ENCODE assay signal across 8 cellular contexts in the genomic region with DNA sequence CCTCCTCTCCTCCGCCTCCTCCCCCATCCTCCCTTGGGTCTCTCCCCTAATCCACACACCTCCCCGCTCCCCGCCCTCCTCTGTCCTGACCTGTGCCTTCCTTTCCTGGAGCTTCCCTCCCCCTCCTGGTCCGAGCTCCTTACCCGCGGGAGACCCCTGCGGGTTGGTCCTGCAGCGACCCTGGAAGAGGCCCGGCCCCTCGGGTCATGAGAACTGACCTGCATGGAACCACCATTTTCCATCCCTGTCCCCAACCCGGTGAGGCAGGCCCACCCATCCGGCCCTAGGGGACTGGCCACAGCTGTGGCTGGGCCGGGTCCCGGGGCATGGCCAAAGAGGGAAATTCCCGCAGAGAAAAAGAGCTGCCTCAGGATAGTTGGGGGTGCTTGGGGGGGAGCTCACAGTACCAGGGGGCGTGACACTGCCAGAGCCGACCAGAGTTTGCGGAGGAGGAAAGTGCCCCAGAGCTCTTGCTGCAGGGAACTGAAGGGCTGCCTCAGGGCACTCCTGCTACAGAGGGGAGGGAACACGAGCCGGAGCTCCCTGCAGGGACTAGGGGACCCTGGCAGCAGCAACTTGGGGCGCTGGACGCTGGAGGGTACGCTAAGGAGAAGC. TPM values are rescaled to one million over a fixed set of nuclear protein-coding genes. Genes with fewer than 3 reads are reported as not detected.
DNase-seq lines count a peak whose midpoint lies in the region; ATAC-seq, FAIRE-seq and TF ChIP-seq lines count a peak whose summit lies in the region.

No MANE protein-coding gene starts in this region.

- H4K20me1 ChIP-seq in SU-DHL-6 (ENCODE audit: low read depth, low read length) (no peaks in the 10 kb centered on the region), endothelial cell of umbilical vein (replicated peaks; ENCODE audit: control insufficient read depth, extremely low read depth, insufficient read depth, low read length) (no peaks in the 10 kb centered on the region)

- CTCF ChIA-PET in GM10248 (lab: Yijun Ruan, JAX): interaction anchor here (1.0 to 6.6 kb wide), 19 partner anchors 8 to 438 kb away, joined by 3 to 80 read pairs (median 6); a partner anchor contains a TSS
- CTCF ChIA-PET in endothelial cell of umbilical vein (lab: Charles Lee): interaction anchor here (0.9 to 3.4 kb wide), 19 partner anchors 9 to 122 kb away, joined by 3 to 49 read pairs (median 6); a partner anchor contains a TSS

- H2AFZ ChIP-seq in SU-DHL-6 (ENCODE audit: low read depth, low read length, severe bottlenecking): no peak overlapping the region
- H2AFZ ChIP-seq in endothelial cell of umbilical vein (ENCODE audit: low read depth, low read length): peak overlapping the region; percentile 0

- H3K4me1 Mint-ChIP-seq in mesothelial cell of epicardium: peaks cover 31% of the 10 kb centered on the region

- no peaks in the 10 kb centered on the region for H3K9me3 Mint-ChIP-seq in mesothelial cell of epicardium

- H3K27ac ChIP-seq in SU-DHL-6 (ENCODE audit: low read depth, low read length) (no peak overlapping the region), endothelial cell of umbilical vein (ENCODE audit: insufficient read depth, low read depth, low read length) (no peak overlapping the region), upper lobe of left lung (peak overlapping the region; percentile 86 to 96 (median 92))

- TF ChIP-seq CTCF in GM10248 (IDR thresholded peaks at IDR 0.05; ENCODE audit: control extremely low read depth, extremely low read depth, low read depth, missing control alignments): no peak
- TF ChIP-seq CTCF in SU-DHL-6 (IDR thresholded peaks at IDR 0.05; ENCODE audit: insufficient read depth, low read length, poor library complexity, severe bottlenecking): no peak
- no peak for TF ChIP-seq CTCF in endothelial cell of umbilical vein (IDR thresholded peaks at IDR 0.05; ENCODE audit: extremely low read depth in 1 of 2, insufficient read depth in 1 of 2, low read depth in 1 of 2, low read length in 2 of 2)
- TF ChIP-seq CTCF in mesothelial cell of epicardium (IDR thresholded peaks at IDR 0.05; ENCODE audit: unreplicated experiment): no peak
- TF ChIP-seq CTCF in upper lobe of left lung (IDR thresholded peaks at IDR 0.05): no peak

- H3K4me1 ChIP-seq in endothelial cell of umbilical vein (ENCODE audit: control insufficient read depth, extremely low read depth, insufficient read depth, low read length): peaks cover 10% of the 10 kb centered on the region
- peaks cover 31 to 46% (median 40%) of the 10 kb centered on the region in 4 donors for H3K4me1 ChIP-seq in upper lobe of left lung

- BruUV-seq in endothelial cell of umbilical vein (replicated peaks; lab: Mats Ljungman, UMichigan): no TSS peak

- POLR2A ChIA-PET in GM10248 (lab: Yijun Ruan, JAX): interaction anchor here (1.2 kb wide), 1 partner anchor 31 kb away, joined by 4 read pairs; a partner anchor contains a TSS
- POLR2A ChIA-PET in endothelial cell of umbilical vein (lab: Charles Lee): interaction anchor here (1.9 kb wide), 1 partner anchor 34 kb away, joined by 4 read pairs; no protein-coding TSS in a partner anchor

- H3K4me2 ChIP-seq in SU-DHL-6 (ENCODE audit: low read depth, low read length, poor library complexity, severe bottlenecking): peak overlapping the region; percentile 61
- H3K4me2 ChIP-seq in endothelial cell of umbilical vein (ENCODE audit: insufficient read depth, low read length): peak overlapping the region; percentile 58

- H3K4me3 ChIP-seq in SU-DHL-6 (ENCODE audit: insufficient read depth, low read length, poor library complexity, severe bottlenecking) (peak overlapping the region; percentile 39), endothelial cell of umbilical vein (replicated peaks in 1 of 3; ENCODE audit: insufficient read depth in 1 of 3, low read depth in 1 of 3, low read length in 3 of 3) (peak overlapping the region in 2 of 3 experiments; percentile 54 to 55), upper lobe of left lung (peak overlapping the region; percentile 74 to 84 (median 77))

- H3K9me3 ChIP-seq in SU-DHL-6 (ENCODE audit: insufficient read depth, low read length): no peaks in the 10 kb centered on the region
- H3K9me3 ChIP-seq in endothelial cell of umbilical vein (replicated peaks; ENCODE audit: control insufficient read depth, insufficient read depth, low read length): no peaks in the 10 kb centered on the region
- H3K9me3 ChIP-seq in upper lobe of left lung: no peaks in the 10 kb centered on the region

- dilution Hi-C loops in endothelial cell of umbilical vein (cut with MboI; ENCODE audit: extremely low pct_ligation_motif_present, low sequenced_read_pairs): no loop called here

- peak overlapping the region; percentile 87 for H3K4me3 Mint-ChIP-seq in mesothelial cell of epicardium

- H3K36me3 Mint-ChIP-seq in mesothelial cell of epicardium: peaks cover 8% of the 10 kb centered on the region

- no peak for FAIRE-seq in endothelial cell of umbilical vein (lab: Jason Lieb, UNC)

- TF ChIP-seq POLR2A in endothelial cell of umbilical vein (IDR thresholded peaks at IDR 0.05; ENCODE audit: low read depth, low read length) (no peak), upper lobe of left lung (IDR thresholded peaks at IDR 0.05) (no peak)

- ATAC-seq in HG03175 (IDR thresholded peaks at IDR 0.05; ENCODE audit: unreplicated experiment): peak; percentile 22
- ATAC-seq in upper lobe of left lung (ENCODE audit: low FRiP score in 2 of 2): peak; percentile 21 to 63

- H3K79me2 ChIP-seq in SU-DHL-6 (ENCODE audit: insufficient read depth, low read length) (no peaks in the 10 kb centered on the region), endothelial cell of umbilical vein (ENCODE audit: control insufficient read depth, insufficient read depth, low read length) (no peaks in the 10 kb centered on the region)

- H3K27me3 Mint-ChIP-seq in mesothelial cell of epicardium (ENCODE audit: low read depth): peaks cover 7% of the 10 kb centered on the region

- intact Hi-C loops in endothelial cell of umbilical vein (cut with micrococcal nuclease): loop anchor here (1.0 kb wide), 1 partner anchor 17 kb away; no protein-coding TSS in a partner anchor

- no peak for TF ChIP-seq EP300 in upper lobe of left lung (IDR thresholded peaks at IDR 0.05)

- peak overlapping the region; percentile 33; the same call in 1 of the 2 replicates for H3K9ac ChIP-seq in SU-DHL-6 (ENCODE audit: low read length)
- peak overlapping the region; percentile 32 for H3K9ac ChIP-seq in endothelial cell of umbilical vein (replicated peaks; ENCODE audit: extremely low read depth, insufficient read depth, low read length)

- H3K36me3 ChIP-seq in SU-DHL-6 (ENCODE audit: low read length): no peaks in the 10 kb centered on the region
- H3K36me3 ChIP-seq in endothelial cell of umbilical vein (ENCODE audit: control insufficient read depth in 2 of 2, extremely low read depth in 1 of 2, insufficient read depth in 2 of 2, low read length in 2 of 2): peaks cover 0 to 2% of the 10 kb centered on the region in 2 experiments
- H3K36me3 ChIP-seq in upper lobe of left lung: peaks cover 0 to 26% (median 9%) of the 10 kb centered on the region in 4 donors

- no peaks in the 10 kb centered on the region for H3K9me2 ChIP-seq in SU-DHL-6 (replicated peaks; ENCODE audit: insufficient read depth, low read length)

- no peaks in the 10 kb centered on the region for H3K9me1 ChIP-seq in endothelial cell of umbilical vein (replicated peaks; ENCODE audit: control insufficient read depth, extremely low read depth, insufficient read depth, low read length)

- WGBS in upper lobe of left lung, 2 donors: 0 to 2% methylated on average over 19 to 23 of the region's 23 CpGs

- no peaks in the 10 kb centered on the region for H3F3A ChIP-seq in SU-DHL-6 (ENCODE audit: insufficient read depth)

- H3K27me3 ChIP-seq in SU-DHL-6 (ENCODE audit: low read length) (no peaks in the 10 kb centered on the region), endothelial cell of umbilical vein (ENCODE audit: control insufficient read depth in 2 of 2, insufficient read depth in 2 of 2, low read length in 2 of 2) (peaks cover 16 to 38% of the 10 kb centered on the region in 2 experiments), upper lobe of left lung (no peaks in the 10 kb centered on the region)

- H3K27ac Mint-ChIP-seq in mesothelial cell of epicardium: peak overlapping the region; percentile 93

- peak; percentile 64 for DNase-seq in AG08396 (ENCODE audit: low spot score)
- peak; percentile 50 for DNase-seq in GM10248 (ENCODE audit: extremely low spot score)
- DNase-seq in endothelial cell of umbilical vein (ENCODE audit: low read depth, low spot score): peak; percentile 7
- DNase-seq in mesothelial cell of epicardium (ENCODE audit: low spot score in 2 of 2, unreplicated experiment in 2 of 2): peak in 1 of 2 experiments; percentile 49
- DNase-seq in upper lobe of left lung: peak; percentile 46 to 81
- DNase-seq in activated CD4-positive, alpha-beta T cell treated with anti-CD3 and anti-CD28 coated beads for 48 hours: no peak

RNA-seq across cellular contexts. Expression of a gene that starts 0.6 kb away (rescaled TPM):
- total RNA-seq in endothelial cell of umbilical vein (1.9 and 2.6 TPM in 2 replicates), mesothelial cell of epicardium (83.2 to 96.2 TPM (median 83.5 TPM) in 3 replicates), upper lobe of left lung (10 to 100 TPM; 24.8 to 74.4 (median 36.0) TPM)
- 19.9 and 30.4 TPM in 2 replicates for polyA plus RNA-seq in endothelial cell of umbilical vein
- 16.5 and 18.0 TPM in 2 replicates for polyA plus RNA-seq in endothelial cell of umbilical vein (2011; cell fraction: cytosol; rRNA removed)
- 40.1 and 52.2 TPM in 2 replicates for polyA plus RNA-seq in endothelial cell of umbilical vein (2011; cell fraction: nucleus; rRNA removed)
- polyA plus RNA-seq in endothelial cell of umbilical vein (2012): 1.0 and 1.1 TPM in 2 replicates
- polyA minus RNA-seq in endothelial cell of umbilical vein: 21.1 and 21.2 TPM in 2 replicates
- polyA minus RNA-seq in endothelial cell of umbilical vein (2011; cell fraction: cytosol; rRNA and poly(A)+ RNA removed): 12.6 TPM
- 9.8 and 12.1 TPM in 2 replicates for polyA minus RNA-seq in endothelial cell of umbilical vein (2011; cell fraction: nucleus; rRNA and poly(A)+ RNA removed)

RNA-seq across cellular contexts. Expression of a gene that starts 13.1 kb away (rescaled TPM):
- total RNA-seq in endothelial cell of umbilical vein (not detected in 2 replicates), mesothelial cell of epicardium (not detected in 3 replicates), upper lobe of left lung (not detected)
- polyA plus RNA-seq in endothelial cell of umbilical vein: not detected in 2 replicates
- not detected in 2 replicates for polyA plus RNA-seq in endothelial cell of umbilical vein (2011; cell fraction: cytosol; rRNA removed)
- not detected in 2 replicates for polyA plus RNA-seq in endothelial cell of umbilical vein (2011; cell fraction: nucleus; rRNA removed)
- polyA plus RNA-seq in endothelial cell of umbilical vein (2012): not detected in 2 replicates
- not detected in 2 replicates for polyA minus RNA-seq in endothelial cell of umbilical vein
- polyA minus RNA-seq in endothelial cell of umbilical vein (2011; cell fraction: cytosol; rRNA and poly(A)+ RNA removed): not detected
- not detected in 2 replicates for polyA minus RNA-seq in endothelial cell of umbilical vein (2011; cell fraction: nucleus; rRNA and poly(A)+ RNA removed)

RNA-seq across cellular contexts. Expression of a gene that starts 27.7 kb away (rescaled TPM):
- total RNA-seq in endothelial cell of umbilical vein (12.8 and 15.2 TPM in 2 replicates), mesothelial cell of epicardium (73.3 to 79.3 TPM (median 75.2 TPM) in 3 replicates), upper lobe of left lung (10 to 100 TPM; 46.1 to 97.5 (median 56.3) TPM)
- 13.2 and 21.2 TPM in 2 replicates for polyA plus RNA-seq in endothelial cell of umbilical vein
- 3.6 and 7.8 TPM in 2 replicates for polyA plus RNA-seq in endothelial cell of umbilical vein (2011; cell fraction: cytosol; rRNA removed)
- 17.9 and 19.4 TPM in 2 replicates for polyA plus RNA-seq in endothelial cell of umbilical vein (2011; cell fraction: nucleus; rRNA removed)
- 2.8 and 4.3 TPM in 2 replicates for polyA plus RNA-seq in endothelial cell of umbilical vein (2012)
- polyA minus RNA-seq in endothelial cell of umbilical vein: 7.4 and 7.7 TPM in 2 replicates
- 21.7 TPM for polyA minus RNA-seq in endothelial cell of umbilical vein (2011; cell fraction: cytosol; rRNA and poly(A)+ RNA removed)
- polyA minus RNA-seq in endothelial cell of umbilical vein (2011; cell fraction: nucleus; rRNA and poly(A)+ RNA removed): 4.5 and 12.0 TPM in 2 replicates

RNA-seq across cellular contexts. Expression of a gene that starts 28.6 kb away (rescaled TPM):
- total RNA-seq in endothelial cell of umbilical vein: not detected in 2 replicates
- not detected in 2 replicates for polyA plus RNA-seq in endothelial cell of umbilical vein
- not detected in 2 replicates for polyA plus RNA-seq in endothelial cell of umbilical vein (2011; cell fraction: cytosol; rRNA removed)
- polyA plus RNA-seq in endothelial cell of umbilical vein (2011; cell fraction: nucleus; rRNA removed): not detected in 2 replicates
- polyA plus RNA-seq in endothelial cell of umbilical vein (2012): not detected in 2 replicates
- polyA minus RNA-seq in endothelial cell of umbilical vein: not detected in 2 replicates
- polyA minus RNA-seq in endothelial cell of umbilical vein (2011; cell fraction: cytosol; rRNA and poly(A)+ RNA removed): not detected
- polyA minus RNA-seq in endothelial cell of umbilical vein (2011; cell fraction: nucleus; rRNA and poly(A)+ RNA removed): not detected in 2 replicates
- total RNA-seq in mesothelial cell of epicardium: 0.29 to 0.66 TPM (median 0.34 TPM) in 3 replicates
- total RNA-seq in upper lobe of left lung: not detected

RNA-seq across cellular contexts. Expression of a gene that starts 30.1 kb away (rescaled TPM):
- total RNA-seq in endothelial cell of umbilical vein (not detected in 2 replicates), mesothelial cell of epicardium (1.3 to 1.9 TPM (median 1.6 TPM) in 3 replicates), upper lobe of left lung (1 to 10 TPM in 2 of 6 donors, under 1 TPM in 1, not detected in 3; 0.94 to 3.4 (median 1.4) TPM)
- 0.14 and 0.25 TPM in 2 replicates for polyA plus RNA-seq in endothelial cell of umbilical vein
- polyA plus RNA-seq in endothelial cell of umbilical vein (2011; cell fraction: cytosol; rRNA removed): 0.04 TPM in 1 of 2 replicates, not detected in the other
- 0.48 and 0.66 TPM in 2 replicates for polyA plus RNA-seq in endothelial cell of umbilical vein (2011; cell fraction: nucleus; rRNA removed)
- polyA plus RNA-seq in endothelial cell of umbilical vein (2012): not detected in 2 replicates
- not detected in 2 replicates for polyA minus RNA-seq in endothelial cell of umbilical vein
- not detected for polyA minus RNA-seq in endothelial cell of umbilical vein (2011; cell fraction: cytosol; rRNA and poly(A)+ RNA removed)
- polyA minus RNA-seq in endothelial cell of umbilical vein (2011; cell fraction: nucleus; rRNA and poly(A)+ RNA removed): not detected in 2 replicates

Comparison
In these comparisons a context has a peak if more than half of its experiments do, and no peak if none do; other contexts are left out.
1. H3K27ac ChIP-seq: peak in upper lobe of left lung (4 of 4); none in SU-DHL-6 (single experiment) and endothelial cell of umbilical vein (single experiment).
2. Peak in every context shown above with its lines, with median percentiles within 50 percentile points of each other: H3K4me3 ChIP-seq.